ENCODE assay signal across 8 cellular contexts in genomic region chr3:13648060-13648743, GRCh38.
DNase-seq lines count a peak whose midpoint lies in the region; ATAC-seq, FAIRE-seq and TF ChIP-seq lines count a peak whose summit lies in the region.

No MANE protein-coding gene starts in this region.

- H3K9ac ChIP-seq in SU-DHL-6 (ENCODE audit: low read length), result no peak overlapping the region

- no peaks in the 10 kb centered on the region for H3K9me2 ChIP-seq in SU-DHL-6 (replicated peaks; ENCODE audit: insufficient read depth, low read length)

- H3K4me2 ChIP-seq in SU-DHL-6 (ENCODE audit: low read depth, low read length, poor library complexity, severe bottlenecking), result no peak overlapping the region

- peaks cover 27% of the 10 kb centered on the region for H3K27me3 Mint-ChIP-seq in activated naive CD8-positive, alpha-beta T cell treated with anti-CD3 and anti-CD28 coated beads, Interleukin-2, amount 50 U/mL, for 24 hours

- no peak overlapping the region for H3K27ac ChIP-seq in SU-DHL-6 (ENCODE audit: low read depth, low read length)
- no peak overlapping the region for H3K27ac ChIP-seq in heart right ventricle

- WGBS in heart right ventricle, 2 donors, result 5% methylated on average over 16 of the region's 16 CpGs

- peak; percentile 83 for FAIRE-seq in GM18507 (lab: Jason Lieb, UNC)

- H3K4me3 Mint-ChIP-seq in activated naive CD8-positive, alpha-beta T cell treated with anti-CD3 and anti-CD28 coated beads, Interleukin-2, amount 50 U/mL, for 24 hours, result no peak overlapping the region

- H3K36me3 Mint-ChIP-seq in activated naive CD8-positive, alpha-beta T cell treated with anti-CD3 and anti-CD28 coated beads, Interleukin-2, amount 50 U/mL, for 24 hours (ENCODE audit: low read depth), result no peaks in the 10 kb centered on the region

- peak; percentile 47 for ATAC-seq in activated naive CD8-positive, alpha-beta T cell treated with anti-CD3 and anti-CD28 coated beads, Interleukin-2, amount 50 U/mL, for 24 hours
- ATAC-seq in heart right ventricle (peak; percentile 70 to 91 (median 86)), GM21515 (IDR thresholded peaks at IDR 0.05; ENCODE audit: unreplicated experiment) (no peak)

- H3K36me3 ChIP-seq in SU-DHL-6 (ENCODE audit: low read length) (no peaks in the 10 kb centered on the region), heart right ventricle (no peaks in the 10 kb centered on the region)

- peak; percentile 99 for TF ChIP-seq CTCF in AG09309 (IDR thresholded peaks at IDR 0.05; ENCODE audit: control insufficient read depth, insufficient read depth, low read depth, low read length, missing control alignments)
- TF ChIP-seq CTCF in LNCaP clone FGC (IDR thresholded peaks at IDR 0.05; ENCODE audit: control insufficient read depth, extremely low read depth, insufficient read depth), result peak; percentile 99
- TF ChIP-seq CTCF in SU-DHL-6 (IDR thresholded peaks at IDR 0.05; ENCODE audit: insufficient read depth, low read length, poor library complexity, severe bottlenecking), result peak; percentile 98
- TF ChIP-seq CTCF in heart right ventricle (IDR thresholded peaks at IDR 0.05), result peak; percentile 94 to 99 (median 97)

- H3K9me3 ChIP-seq in SU-DHL-6 (ENCODE audit: insufficient read depth, low read length) (no peaks in the 10 kb centered on the region), heart right ventricle (no peaks in the 10 kb centered on the region)

- H3F3A ChIP-seq in SU-DHL-6 (ENCODE audit: insufficient read depth), result no peaks in the 10 kb centered on the region

- H3K4me1 Mint-ChIP-seq in activated naive CD8-positive, alpha-beta T cell treated with anti-CD3 and anti-CD28 coated beads, Interleukin-2, amount 50 U/mL, for 24 hours, result peaks cover 22% of the 10 kb centered on the region

- peak overlapping the region; percentile 15 for H3K4me3 ChIP-seq in AG09309 (ENCODE audit: control insufficient read depth, low read depth, low read length)
- no peak overlapping the region for H3K4me3 ChIP-seq in LNCaP clone FGC (ENCODE audit: low read depth, low read length)
- no peak overlapping the region for H3K4me3 ChIP-seq in SU-DHL-6 (ENCODE audit: insufficient read depth, low read length, poor library complexity, severe bottlenecking)
- no peak overlapping the region for H3K4me3 ChIP-seq in heart right ventricle

- DNase-seq in AG09309 (ENCODE audit: low read depth), result peak; percentile 46
- DNase-seq in GM18507 (ENCODE audit: extremely low spot score, insufficient read length, low read depth), result peak; percentile 76
- DNase-seq in LNCaP clone FGC (ENCODE audit: low read depth), result peak; percentile 46
- peak; percentile 86 for DNase-seq in activated naive CD8-positive, alpha-beta T cell treated with anti-CD3 and anti-CD28 coated beads, Interleukin-2, amount 50 U/mL, for 24 hours
- DNase-seq in heart right ventricle, result peak; percentile 81 to 86
- peak; percentile 76 for DNase-seq in putamen (ENCODE audit: low spot score)

- H4K20me1 ChIP-seq in SU-DHL-6 (ENCODE audit: low read depth, low read length), result no peaks in the 10 kb centered on the region

- H3K4me1 ChIP-seq in heart right ventricle, result peaks cover 0 to 21% (median 14%) of the 10 kb centered on the region in 9 donors

- no peaks in the 10 kb centered on the region for H3K9me3 Mint-ChIP-seq in activated naive CD8-positive, alpha-beta T cell treated with anti-CD3 and anti-CD28 coated beads, Interleukin-2, amount 50 U/mL, for 24 hours

- H3K79me2 ChIP-seq in SU-DHL-6 (ENCODE audit: insufficient read depth, low read length), result no peaks in the 10 kb centered on the region

- intact Hi-C loops in heart right ventricle (cut with DNase I), result loop anchor here in 9 of 10 donors (1.0 to 10.0 kb wide), 6 partner anchors 83 to 783 kb away; no protein-coding TSS in a partner anchor

- no peaks in the 10 kb centered on the region for H3K27me3 ChIP-seq in SU-DHL-6 (ENCODE audit: low read length)
- peaks cover 0 to 23% (median 12%) of the 10 kb centered on the region in 7 donors for H3K27me3 ChIP-seq in heart right ventricle

- no peak overlapping the region for H3K27ac Mint-ChIP-seq in activated naive CD8-positive, alpha-beta T cell treated with anti-CD3 and anti-CD28 coated beads, Interleukin-2, amount 50 U/mL, for 24 hours

- no peak overlapping the region for H2AFZ ChIP-seq in SU-DHL-6 (ENCODE audit: low read depth, low read length, severe bottlenecking)
